In genomic region chr14:54805080-54805479, GRCh38 we compare ENCODE assay signal across 1 cellular context.
TF ChIP-seq lines count a peak whose summit lies in the region.

No MANE protein-coding gene starts in this region.

TF ChIP-seq in SK-N-SH, 30 proteins besides CTCF, POLR2A, EP300 and RAD21:
- TF ChIP-seq, protein P1, sequence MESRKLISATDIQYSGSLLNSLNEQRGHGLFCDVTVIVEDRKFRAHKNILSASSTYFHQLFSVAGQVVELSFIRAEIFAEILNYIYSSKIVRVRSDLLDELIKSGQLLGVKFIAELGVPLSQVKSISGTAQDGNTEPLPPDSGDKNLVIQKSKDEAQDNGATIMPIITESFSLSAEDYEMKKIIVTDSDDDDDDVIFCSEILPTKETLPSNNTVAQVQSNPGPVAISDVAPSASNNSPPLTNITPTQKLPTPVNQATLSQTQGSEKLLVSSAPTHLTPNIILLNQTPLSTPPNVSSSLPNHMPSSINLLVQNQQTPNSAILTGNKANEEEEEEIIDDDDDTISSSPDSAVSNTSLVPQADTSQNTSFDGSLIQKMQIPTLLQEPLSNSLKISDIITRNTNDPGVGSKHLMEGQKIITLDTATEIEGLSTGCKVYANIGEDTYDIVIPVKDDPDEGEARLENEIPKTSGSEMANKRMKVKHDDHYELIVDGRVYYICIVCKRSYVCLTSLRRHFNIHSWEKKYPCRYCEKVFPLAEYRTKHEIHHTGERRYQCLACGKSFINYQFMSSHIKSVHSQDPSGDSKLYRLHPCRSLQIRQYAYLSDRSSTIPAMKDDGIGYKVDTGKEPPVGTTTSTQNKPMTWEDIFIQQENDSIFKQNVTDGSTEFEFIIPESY (IDR thresholded peaks at IDR 0.05; ENCODE audit: borderline replicate concordance, low read depth), result no peak
- TF ChIP-seq NRF1 (IDR thresholded peaks at IDR 0.05; ENCODE audit: low read depth, low read length) (no peak), POLR2AphosphoS5 (IDR thresholded peaks at IDR 0.05; ENCODE audit: low read depth, low read length) (no peak), FOSL2 (IDR thresholded peaks at IDR 0.05; ENCODE audit: borderline replicate concordance, low read depth) (no peak), FOXM1 (IDR thresholded peaks at IDR 0.05; ENCODE audit: low read depth) (no peak), REST (IDR thresholded peaks at IDR 0.05; ENCODE audit: low read depth, low read length) (no peak), NFIC (IDR thresholded peaks at IDR 0.05; ENCODE audit: borderline replicate concordance) (no peak), SMC3 (IDR thresholded peaks at IDR 0.05; ENCODE audit: low read depth, low read length) (no peak), TCF12 (IDR thresholded peaks at IDR 0.05) (no peak), MEF2A (IDR thresholded peaks at IDR 0.05; ENCODE audit: borderline replicate concordance, low read depth) (no peak), TAF1 (IDR thresholded peaks at IDR 0.05; ENCODE audit: borderline replicate concordance, low read depth, low read length) (no peak), TEAD4 (IDR thresholded peaks at IDR 0.05; ENCODE audit: borderline replicate concordance, insufficient read depth) (no peak), USF2 (IDR thresholded peaks at IDR 0.05; ENCODE audit: borderline replicate concordance, low read depth, low read length) (no peak), RCOR1 (IDR thresholded peaks at IDR 0.05; ENCODE audit: low read length) (no peak), FOXJ3 (CRISPR knock-in tag; IDR thresholded peaks at IDR 0.05) (no peak), RXRA (IDR thresholded peaks at IDR 0.05; ENCODE audit: borderline replicate concordance, low read depth) (no peak), SIN3A (IDR thresholded peaks at IDR 0.05; ENCODE audit: borderline replicate concordance, low read depth, low read length) (no peak)
- TF ChIP-seq, protein P2, sequence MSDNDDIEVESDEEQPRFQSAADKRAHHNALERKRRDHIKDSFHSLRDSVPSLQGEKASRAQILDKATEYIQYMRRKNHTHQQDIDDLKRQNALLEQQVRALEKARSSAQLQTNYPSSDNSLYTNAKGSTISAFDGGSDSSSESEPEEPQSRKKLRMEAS (IDR thresholded peaks at IDR 0.05; ENCODE audit: low read depth), result no peak
- TF ChIP-seq, protein P3, sequence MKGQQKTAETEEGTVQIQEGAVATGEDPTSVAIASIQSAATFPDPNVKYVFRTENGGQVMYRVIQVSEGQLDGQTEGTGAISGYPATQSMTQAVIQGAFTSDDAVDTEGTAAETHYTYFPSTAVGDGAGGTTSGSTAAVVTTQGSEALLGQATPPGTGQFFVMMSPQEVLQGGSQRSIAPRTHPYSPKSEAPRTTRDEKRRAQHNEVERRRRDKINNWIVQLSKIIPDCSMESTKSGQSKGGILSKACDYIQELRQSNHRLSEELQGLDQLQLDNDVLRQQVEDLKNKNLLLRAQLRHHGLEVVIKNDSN (IDR thresholded peaks at IDR 0.05; ENCODE audit: borderline replicate concordance, low read depth), result no peak
